In genomic region chr6:30227242-30227722, GRCh38 we compare ENCODE assay signal across 21 cellular contexts. TPM values are rescaled to one million over a fixed set of nuclear protein-coding genes. Genes with fewer than 3 reads are reported as not detected.
A peak's percentile ranks its signal among the peaks of the same experiment; 100 is the strongest.
DNase-seq lines count a peak whose midpoint lies in the region; ATAC-seq and TF ChIP-seq lines count a peak whose summit lies in the region.
"Had no signal": no experiment of that assay in that cellular context is flagged by ENCODE, and none has a peak within 500 bp of the region (broad histone marks: within the 10 kb centered on the region; RNA-seq: fewer than 3 reads in every experiment).

No MANE protein-coding gene starts in this region.

- peak overlapping the region; percentile 59 for H3K27ac Mint-ChIP-seq in activated naive CD4-positive, alpha-beta T cell treated with anti-CD3 and anti-CD28 coated beads, Interleukin-2, amount 50 U/mL, for 24 hours
- H3K27ac Mint-ChIP-seq in activated naive CD8-positive, alpha-beta T cell treated with anti-CD3 and anti-CD28 coated beads, Interleukin-2, amount 50 U/mL, for 24 hours, result peak overlapping the region; percentile 92
- H3K27ac Mint-ChIP-seq in stimulated activated memory B cell treated with anti-CD40 and anti-IgM and Interleukin-4, amounts not matched to agents 10 μg/mL and 1 μg/mL and 100 μg/mL, for 72 hours, result peak overlapping the region; percentile 65
- H3K27ac Mint-ChIP-seq: CD4-positive, alpha-beta T cell; IgD-negative memory B cell had no signal

- CTCF ChIA-PET in PC-3 (lab: Charles Lee), result interaction anchor here (0.9 kb wide), 1 partner anchor 10 kb away, joined by 3 read pairs; no protein-coding TSS in a partner anchor

- H3K79me2 ChIP-seq in PC-3 (ENCODE audit: low read length), result no peaks in the 10 kb centered on the region
- H3K79me2 ChIP-seq: parathyroid adenoma had no signal

- H3K9me3 Mint-ChIP-seq in activated naive CD4-positive, alpha-beta T cell treated with anti-CD3 and anti-CD28 coated beads, Interleukin-2, amount 50 U/mL, for 24 hours, result peaks cover 3% of the 10 kb centered on the region
- peaks cover 29% of the 10 kb centered on the region for H3K9me3 Mint-ChIP-seq in activated naive CD8-positive, alpha-beta T cell treated with anti-CD3 and anti-CD28 coated beads, Interleukin-2, amount 50 U/mL, for 24 hours
- H3K9me3 Mint-ChIP-seq in stimulated activated memory B cell treated with anti-CD40 and anti-IgM and Interleukin-4, amounts not matched to agents 10 μg/mL and 1 μg/mL and 100 μg/mL, for 72 hours, result peaks cover 16% of the 10 kb centered on the region

- peaks cover 19% of the 10 kb centered on the region for H3K9me3 ChIP-seq in PC-3 (ENCODE audit: low read length)
- H3K9me3 ChIP-seq: esophagus muscularis mucosa had no signal

- peaks cover 12% of the 10 kb centered on the region; the same call in 1 of the 2 replicates for H3K27me3 ChIP-seq in PC-3 (ENCODE audit: low read length)
- H3K27me3 ChIP-seq: esophagus muscularis mucosa, gastrocnemius medialis had no signal

- H3K4me1 ChIP-seq in PC-3 (ENCODE audit: insufficient read depth, low read length), result no peaks in the 10 kb centered on the region
- H3K4me1 ChIP-seq: esophagus muscularis mucosa, gastrocnemius medialis, parathyroid adenoma had no signal

- peaks cover 6% of the 10 kb centered on the region for H3K4me1 Mint-ChIP-seq in activated naive CD4-positive, alpha-beta T cell treated with anti-CD3 and anti-CD28 coated beads, Interleukin-2, amount 50 U/mL, for 24 hours
- peaks cover 22% of the 10 kb centered on the region for H3K4me1 Mint-ChIP-seq in activated naive CD8-positive, alpha-beta T cell treated with anti-CD3 and anti-CD28 coated beads, Interleukin-2, amount 50 U/mL, for 24 hours
- H3K4me1 Mint-ChIP-seq in stimulated activated memory B cell treated with anti-CD40 and anti-IgM and Interleukin-4, amounts not matched to agents 10 μg/mL and 1 μg/mL and 100 μg/mL, for 72 hours, result peaks cover 5% of the 10 kb centered on the region
- H3K4me1 Mint-ChIP-seq: IgD-negative memory B cell, naive B cell had no signal

- intact Hi-C loops in PC-3 (cut with micrococcal nuclease), result no loop called here
- intact Hi-C loops in head of caudate nucleus (cut with DNase I), result no loop called here

- no peaks in the 10 kb centered on the region for H4K20me1 ChIP-seq in PC-3 (ENCODE audit: low read length)

- no peaks in the 10 kb centered on the region for H3F3A ChIP-seq in PC-3 (ENCODE audit: low read length, unreplicated experiment)

- H3K36me3 Mint-ChIP-seq in activated naive CD4-positive, alpha-beta T cell treated with anti-CD3 and anti-CD28 coated beads, Interleukin-2, amount 50 U/mL, for 24 hours, result peaks cover 9% of the 10 kb centered on the region
- no peaks in the 10 kb centered on the region for H3K36me3 Mint-ChIP-seq in activated naive CD8-positive, alpha-beta T cell treated with anti-CD3 and anti-CD28 coated beads, Interleukin-2, amount 50 U/mL, for 24 hours (ENCODE audit: low read depth)
- peaks cover 7% of the 10 kb centered on the region for H3K36me3 Mint-ChIP-seq in stimulated activated memory B cell treated with anti-CD40 and anti-IgM and Interleukin-4, amounts not matched to agents 10 μg/mL and 1 μg/mL and 100 μg/mL, for 72 hours

- no peaks in the 10 kb centered on the region for H3K9me2 ChIP-seq in PC-3 (replicated peaks; ENCODE audit: low read length)

- peaks cover 1% of the 10 kb centered on the region for H3K27me3 Mint-ChIP-seq in activated naive CD4-positive, alpha-beta T cell treated with anti-CD3 and anti-CD28 coated beads, Interleukin-2, amount 50 U/mL, for 24 hours
- peaks cover 12% of the 10 kb centered on the region for H3K27me3 Mint-ChIP-seq in activated naive CD8-positive, alpha-beta T cell treated with anti-CD3 and anti-CD28 coated beads, Interleukin-2, amount 50 U/mL, for 24 hours
- peaks cover 13% of the 10 kb centered on the region for H3K27me3 Mint-ChIP-seq in stimulated activated memory B cell treated with anti-CD40 and anti-IgM and Interleukin-4, amounts not matched to agents 10 μg/mL and 1 μg/mL and 100 μg/mL, for 72 hours

- POLR2A ChIA-PET in PC-3 (lab: Charles Lee; ENCODE audit: unreplicated experiment), result no interaction called here

- H3K9ac ChIP-seq in PC-3 (ENCODE audit: low read length), result no peak overlapping the region
- H3K9ac ChIP-seq: parathyroid adenoma had no signal

- peak overlapping the region; percentile 26; the same call in 1 of the 2 replicates for H3K4me2 ChIP-seq in PC-3 (ENCODE audit: low read length)

- peak overlapping the region; percentile 48; the same call in 1 of the 2 replicates for H2AFZ ChIP-seq in PC-3 (ENCODE audit: low read length)
- H2AFZ ChIP-seq: parathyroid adenoma had no signal

- ATAC-seq in PC-3, result no peak
- ATAC-seq in activated naive CD8-positive, alpha-beta T cell treated with anti-CD3 and anti-CD28 coated beads, Interleukin-2, amount 50 U/mL, for 24 hours, result peak; percentile 38
- ATAC-seq in stimulated activated memory B cell treated with anti-CD40 and anti-IgM and Interleukin-4, amounts not matched to agents 10 μg/mL and 1 μg/mL and 100 μg/mL, for 72 hours, result no peak
- ATAC-seq: gastrocnemius medialis, left cardiac atrium, sciatic nerve had no signal

- no TSS peak for BruUV-seq in PC-3 (replicated peaks; lab: Mats Ljungman, UMichigan)

- no peak for TF ChIP-seq CTCF in PC-3 (conservative IDR thresholded peaks at IDR 0.05; ENCODE audit: low read depth, low read length)

- H3K27ac ChIP-seq in PC-3 (ENCODE audit: low read length), result no peak overlapping the region
- H3K27ac ChIP-seq: esophagus muscularis mucosa, gastrocnemius medialis, parathyroid adenoma had no signal

- peak overlapping the region; percentile 35 for H3K4me3 Mint-ChIP-seq in activated naive CD4-positive, alpha-beta T cell treated with anti-CD3 and anti-CD28 coated beads, Interleukin-2, amount 50 U/mL, for 24 hours
- peak overlapping the region; percentile 67 for H3K4me3 Mint-ChIP-seq in activated naive CD8-positive, alpha-beta T cell treated with anti-CD3 and anti-CD28 coated beads, Interleukin-2, amount 50 U/mL, for 24 hours
- no peak overlapping the region for H3K4me3 Mint-ChIP-seq in stimulated activated memory B cell treated with anti-CD40 and anti-IgM and Interleukin-4, amounts not matched to agents 10 μg/mL and 1 μg/mL and 100 μg/mL, for 72 hours
- H3K4me3 Mint-ChIP-seq: IgD-negative memory B cell, naive B cell had no signal

- no peaks in the 10 kb centered on the region for H3K36me3 ChIP-seq in PC-3 (ENCODE audit: low read depth, low read length)
- H3K36me3 ChIP-seq: esophagus muscularis mucosa, gastrocnemius medialis had no signal

- DNase-seq in activated naive CD4-positive, alpha-beta T cell treated with anti-CD3 and anti-CD28 coated beads, Interleukin-2, amount 50 U/mL, for 16 hours, result no peak
- DNase-seq in PC-3 (no peak), head of caudate nucleus (no peak)
- DNase-seq in activated naive CD8-positive, alpha-beta T cell treated with anti-CD3 and anti-CD28 coated beads, Interleukin-2, amount 50 U/mL, for 24 hours, result no peak
- no peak for DNase-seq in effector CD8-positive, alpha-beta T cell (lab: John Stamatoyannopoulos, UW)
- DNase-seq: activated effector memory CD4-positive, alpha-beta T cell treated with anti-CD3 and anti-CD28 coated beads, Interleukin-2, amount 50 U/mL, for 16 hours; CD4-positive, alpha-beta T cell; DMS79; effector memory CD4-positive, alpha-beta T cell; gastrocnemius medialis; left cardiac atrium; mesenchymal stem cell; naive B cell; NCI-H1694; Right ventricle myocardium superior had no signal

- no peak overlapping the region for H3K4me3 ChIP-seq in PC-3 (ENCODE audit: low read length)
- H3K4me3 ChIP-seq: esophagus muscularis mucosa, gastrocnemius medialis had no signal

RNA-seq across cellular contexts. Expression of gene TRIM26, which starts 14.1 kb away (rescaled TPM):
- total RNA-seq in PC-3 (2014; rRNA removed), result 48.1 and 56.0 TPM in 2 replicates
